Comparison of ENCODE assay signal across 1 cellular context in genomic region chr9:134127616-134128015, GRCh38.
TF ChIP-seq lines count a peak whose summit lies in the region.

No MANE protein-coding gene starts in this region.

TF ChIP-seq in GM12878, 131 proteins besides CTCF, POLR2A, EP300 and RAD21:
- no peak for TF ChIP-seq HSF1 (IDR thresholded peaks at IDR 0.05; ENCODE audit: low read depth, low read length)
- no peak for TF ChIP-seq ZBED1 (IDR thresholded peaks at IDR 0.05; ENCODE audit: borderline replicate concordance)
- peak; percentile 23 for TF ChIP-seq MEF2B (IDR thresholded peaks at IDR 0.05; ENCODE audit: partially characterized antibody, poor library complexity, severe bottlenecking)
